ENCODE assay signal across 8 cellular contexts in the genomic region with DNA sequence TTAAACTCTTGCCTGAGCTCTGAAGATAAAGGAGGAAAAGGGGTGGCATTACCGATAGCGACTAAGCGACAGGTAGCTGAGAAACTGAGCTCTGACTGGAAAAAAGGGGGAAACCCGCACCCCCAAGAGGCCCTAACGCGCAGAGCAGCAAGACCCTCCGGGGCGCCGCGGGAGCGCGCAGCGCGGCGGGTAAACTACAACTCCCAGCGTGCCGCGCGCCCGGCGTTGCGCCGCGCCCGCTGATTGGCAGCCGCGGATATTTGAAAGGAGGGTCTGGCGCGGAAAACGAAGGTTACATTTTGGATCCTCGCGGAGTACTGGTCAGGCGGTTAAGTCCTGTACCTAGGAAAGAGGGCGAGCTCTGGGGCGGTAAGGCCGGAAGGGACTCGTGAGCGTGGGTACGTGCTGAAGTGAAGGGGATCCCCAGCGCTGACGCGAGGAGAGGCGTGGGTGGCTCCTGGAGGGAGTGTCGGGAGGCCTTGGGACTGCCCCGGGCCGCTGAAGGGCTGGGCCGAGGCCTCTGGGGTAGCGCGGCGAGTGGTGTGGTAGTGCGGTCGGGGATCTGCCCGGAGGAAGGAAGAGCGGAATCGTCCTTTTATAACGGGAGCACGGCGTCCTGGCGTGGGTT. TPM values are rescaled to one million over a fixed set of nuclear protein-coding genes. Genes with fewer than 3 reads are reported as not detected.
DNase-seq lines count a peak whose midpoint lies in the region; ATAC-seq, FAIRE-seq and TF ChIP-seq lines count a peak whose summit lies in the region.

Gene ESPL1 (plus strand): TSS at position 291 of the 628 bp plus-strand sequence. CDS start 468 bp downstream, outside the sequence.

- H3K4me2 ChIP-seq in KMS-11 = peak within 1 kb of the TSS; percentile 94

- H3K4me3 ChIP-seq in KMS-11 (IDR thresholded peaks at IDR 0.05; ENCODE audit: insufficient read depth, low read depth, low read length) = peak within 1 kb of the TSS; percentile 71
- peak within 1 kb of the TSS; percentile 89 for H3K4me3 ChIP-seq in thoracic aorta

- H4K20me1 ChIP-seq in KMS-11 (ENCODE audit: insufficient read depth) = no peaks in the 10 kb centered on the region

- peak within 1 kb of the TSS; percentile 31 for H3K27ac ChIP-seq in KMS-11
- peak within 1 kb of the TSS in 1 of 2 donors; percentile 27 for H3K27ac ChIP-seq in thoracic aorta

- FAIRE-seq in frontal cortex (lab: Jason Lieb, UNC) = no peak

- TF ChIP-seq CTCF in KMS-11 (conservative IDR thresholded peaks at IDR 0.05; ENCODE audit: low read depth, low read length) = peak; percentile 54
- TF ChIP-seq CTCF in thoracic aorta (IDR thresholded peaks at IDR 0.05) = peak; percentile 29

- H3K36me3 ChIP-seq in KMS-11 (ENCODE audit: insufficient read depth) = no peaks in the 10 kb centered on the region; the same call in 1 of the 2 replicates
- no peaks in the 10 kb centered on the region for H3K36me3 ChIP-seq in thoracic aorta

- DNase-seq in ELR (ENCODE audit: low read depth) (peak; percentile 82), SHP77 treated with DMSO at 0.1 percent for 48 hours (lab: John Stamatoyannopoulos, UW) (peak; percentile 54), frontal cortex (ENCODE audit: low spot score in 2 of 2) (peak; percentile 71 to 85), nucleus accumbens (lab: John Stamatoyannopoulos, UW) (peak in 51 of 56 donors; percentile 9 to 83 (median 50)), thoracic aorta (ENCODE audit: low spot score) (no peak)
- DNase-seq in activated effector memory CD4-positive, alpha-beta T cell treated with anti-CD3 and anti-CD28 coated beads, Interleukin-2, amount 50 U/mL, for 16 hours = peak; percentile 93

- peaks cover 30% of the 10 kb centered on the region for H3K4me1 ChIP-seq in KMS-11 (ENCODE audit: low read depth, poor library complexity, severe bottlenecking)
- peaks cover 6 to 10% of the 10 kb centered on the region in 2 donors for H3K4me1 ChIP-seq in thoracic aorta (ENCODE audit: control insufficient read depth in 1 of 2, low read depth in 2 of 2)

- peaks cover 23% of the 10 kb centered on the region for H3K79me2 ChIP-seq in KMS-11 (ENCODE audit: insufficient read depth, low read depth)

- ATAC-seq in GM21786 (IDR thresholded peaks at IDR 0.05; ENCODE audit: unreplicated experiment) (peak; percentile 78), thoracic aorta (ENCODE audit: insufficient number of reproducible peaks, low FRiP score, low read depth) (peak; percentile 70)

- H3K9me3 ChIP-seq in thoracic aorta = no peaks in the 10 kb centered on the region

- no peaks in the 10 kb centered on the region for H3K27me3 ChIP-seq in KMS-11 (ENCODE audit: insufficient read depth, low read depth)
- no peaks in the 10 kb centered on the region for H3K27me3 ChIP-seq in thoracic aorta (replicated peaks; ENCODE audit: insufficient read depth)

- H3K9ac ChIP-seq in KMS-11 = peak within 1 kb of the TSS; percentile 66

- peak within 1 kb of the TSS; percentile 81 for H2AFZ ChIP-seq in KMS-11 (ENCODE audit: low read depth)

RNA-seq across cellular contexts. Expression of gene ESPL1, which starts in this region (rescaled TPM):
- 1.2 TPM for total RNA-seq in frontal cortex
- under 1 TPM; 0.78 to 0.95 TPM for total RNA-seq in thoracic aorta

Comparison
In these comparisons a context has a peak if more than half of its experiments do, and no peak if none do; other contexts are left out.
1. Peak in ATAC-seq and H3K4me3 ChIP-seq in thoracic aorta; RNA of the gene not detected or under 1 TPM.